In the genomic region with DNA sequence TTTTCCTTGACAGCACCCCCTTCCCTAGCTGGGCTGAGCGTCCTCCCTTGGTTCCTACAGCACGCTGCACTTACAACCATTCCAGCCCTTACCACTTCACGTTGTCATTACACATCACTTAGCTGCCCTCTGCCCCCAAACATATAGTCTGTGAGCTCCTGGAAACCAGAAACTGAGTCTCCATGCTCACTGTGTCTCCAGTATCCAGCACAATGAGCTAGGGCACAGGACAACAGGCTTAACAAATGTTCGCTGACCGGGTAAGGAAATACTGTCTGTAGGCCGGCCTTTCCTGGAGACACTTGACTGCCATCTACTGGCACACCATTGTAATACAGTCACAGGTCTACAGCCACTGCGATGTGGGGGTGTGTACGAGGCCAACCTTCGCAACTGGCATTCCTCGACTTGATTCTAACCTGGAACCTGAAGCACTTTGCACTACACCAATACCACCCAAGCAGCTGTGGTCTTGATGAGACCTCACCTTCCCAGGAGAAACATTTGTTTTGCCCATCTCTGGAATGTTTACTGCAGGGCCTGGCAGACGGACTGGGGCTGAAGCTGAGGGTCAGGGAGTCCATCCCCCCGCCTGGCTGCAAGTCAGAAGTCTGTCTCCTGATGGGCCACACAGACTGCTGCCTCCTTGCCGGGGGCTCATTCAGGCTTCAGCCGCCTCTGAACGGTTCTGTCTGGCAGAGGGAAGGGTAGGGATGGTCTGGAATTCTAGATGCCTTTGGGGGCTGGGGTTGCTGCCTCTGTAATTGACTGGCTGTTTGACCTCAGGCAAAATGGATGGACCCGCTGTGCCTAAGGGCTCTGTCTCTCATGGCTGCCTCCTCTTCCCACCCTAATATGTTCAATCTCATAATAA, we compare ENCODE assay signal across 8 cellular contexts.
DNase-seq lines count a peak whose midpoint lies in the region; ATAC-seq and TF ChIP-seq lines count a peak whose summit lies in the region.

No MANE protein-coding gene starts in this region.

- peak overlapping the region; percentile 14 for H3K9ac ChIP-seq in adipocyte (ENCODE audit: low read length)

- peak; percentile 23 for TF ChIP-seq CTCF in CD8-positive, alpha-beta T cell (IDR thresholded peaks at IDR 0.05)
- TF ChIP-seq CTCF in PC-9 (conservative IDR thresholded peaks at IDR 0.05) = peak; percentile 93

- no peaks in the 10 kb centered on the region for H4K20me1 ChIP-seq in PC-9 (ENCODE audit: insufficient read depth)

- H3K4me1 ChIP-seq in CD8-positive, alpha-beta T cell (ENCODE audit: insufficient read depth, low read length) = no peaks in the 10 kb centered on the region
- H3K4me1 ChIP-seq in PC-9 (replicated peaks; ENCODE audit: insufficient read depth) (peaks cover 27% of the 10 kb centered on the region), adipocyte (ENCODE audit: control insufficient read depth, insufficient read depth, low read length) (peaks cover 3% of the 10 kb centered on the region)

- DNase-seq in CD8-positive, alpha-beta T cell = peak in 3 of 7 experiments; percentile 11 to 31 (median 22)
- DNase-seq in HS-27A (ENCODE audit: low read depth) = peak; percentile 12
- peak; percentile 65 to 74 for DNase-seq in PC-9
- DNase-seq in adipocyte (ENCODE audit: low read depth) = peak; percentile 91
- peak; percentile 81 for DNase-seq in cardiac septum (ENCODE audit: low spot score)
- peak; percentile 84 for DNase-seq in pons (ENCODE audit: low spot score)

- H3K79me2 ChIP-seq in PC-9 (ENCODE audit: low read depth) = no peaks in the 10 kb centered on the region

- H3K9me3 ChIP-seq in CD8-positive, alpha-beta T cell (ENCODE audit: low read length) = no peaks in the 10 kb centered on the region
- H3K9me3 ChIP-seq in PC-9 (ENCODE audit: insufficient read depth, low read depth) = no peaks in the 10 kb centered on the region
- no peaks in the 10 kb centered on the region for H3K9me3 ChIP-seq in adipocyte (ENCODE audit: control insufficient read depth, low read length)

- H3F3A ChIP-seq in PC-9 (ENCODE audit: insufficient read depth, low read depth) = no peaks in the 10 kb centered on the region

- H3K27ac ChIP-seq in CD8-positive, alpha-beta T cell (ENCODE audit: low read depth, low read length) = no peak overlapping the region
- no peak overlapping the region for H3K27ac ChIP-seq in PC-9

- no peaks in the 10 kb centered on the region for H3K27me3 ChIP-seq in CD8-positive, alpha-beta T cell (ENCODE audit: insufficient read depth, low read length)
- H3K27me3 ChIP-seq in PC-9 (ENCODE audit: insufficient read depth, low read depth) (no peaks in the 10 kb centered on the region), adipocyte (replicated peaks; ENCODE audit: control insufficient read depth, insufficient read depth, low read length) (peaks cover 10% of the 10 kb centered on the region)

- H3K27ac Mint-ChIP-seq in CD8-positive, alpha-beta T cell = no peak overlapping the region

- H3K4me3 ChIP-seq in CD8-positive, alpha-beta T cell (ENCODE audit: low read depth, low read length) = no peak overlapping the region
- H3K4me3 ChIP-seq in PC-9 (no peak overlapping the region), adipocyte (ENCODE audit: low read length) (no peak overlapping the region)

- H2AFZ ChIP-seq in PC-9 = peak overlapping the region; percentile 35; the same call in 1 of the 2 replicates

- intact Hi-C loops in CD8-positive, alpha-beta T cell (cut with DNase I, micrococcal nuclease) = loop anchor here in 1 of 2 experiments (5.0 kb wide), 1 partner anchor 329 kb away; no protein-coding TSS in a partner anchor
- intact Hi-C loops in PC-9 (cut with micrococcal nuclease; ENCODE audit: unreplicated experiment) = loop anchor here (1.0 to 5.0 kb wide), 4 partner anchors 184 to 509 kb away; a partner anchor contains a TSS
- intact Hi-C loops in cardiac septum (cut with DNase I) = loop anchor here (2.0 to 5.0 kb wide), 4 partner anchors 59 to 324 kb away; a partner anchor contains a TSS

- no TSS peak for BruUV-seq in PC-9 (replicated peaks; lab: Mats Ljungman, UMichigan)

- POLR2A ChIA-PET in CD8-positive, alpha-beta T cell (lab: Charles Lee) = no interaction called here
- POLR2A ChIA-PET in PC-9 (lab: Charles Lee; ENCODE audit: unreplicated experiment) = interaction anchor here (0.6 to 1.0 kb wide), 2 partner anchors 176 to 181 kb away, joined by 3 to 6 read pairs; no protein-coding TSS in a partner anchor

- no peak overlapping the region for H3K4me3 Mint-ChIP-seq in CD8-positive, alpha-beta T cell

- no peaks in the 10 kb centered on the region for H3K4me1 Mint-ChIP-seq in CD8-positive, alpha-beta T cell (ENCODE audit: low read depth)

- H3K36me3 Mint-ChIP-seq in CD8-positive, alpha-beta T cell = no peaks in the 10 kb centered on the region

- ATAC-seq in CD8-positive, alpha-beta T cell = no peak
- ATAC-seq in GM21423 (IDR thresholded peaks at IDR 0.05; ENCODE audit: unreplicated experiment) (no peak), GM18520 (IDR thresholded peaks at IDR 0.05; ENCODE audit: unreplicated experiment) (no peak)

- peak overlapping the region; percentile 4; the same call in 1 of the 2 replicates for H3K4me2 ChIP-seq in PC-9

- H3K9me3 Mint-ChIP-seq in CD8-positive, alpha-beta T cell = no peaks in the 10 kb centered on the region

- H3K9me2 ChIP-seq in PC-9 (ENCODE audit: insufficient read depth) = no peaks in the 10 kb centered on the region

- CTCF ChIA-PET in CD8-positive, alpha-beta T cell (lab: Charles Lee) = interaction anchor here (0.7 to 1.4 kb wide), 3 partner anchors 14 to 457 kb away, joined by 3 to 5 read pairs (median 4); no protein-coding TSS in a partner anchor
- CTCF ChIA-PET in PC-9 (lab: Charles Lee) = interaction anchor here (0.6 kb wide), 2 partner anchors 11 to 462 kb away, joined by 3 to 4 read pairs; no protein-coding TSS in a partner anchor

- H3K36me3 ChIP-seq in CD8-positive, alpha-beta T cell (ENCODE audit: insufficient read depth, low read length) = no peaks in the 10 kb centered on the region
- H3K36me3 ChIP-seq in PC-9 (ENCODE audit: low read depth) (no peaks in the 10 kb centered on the region), adipocyte (ENCODE audit: control insufficient read depth, insufficient read depth, low read length, severe bottlenecking) (no peaks in the 10 kb centered on the region)

- peaks cover 3% of the 10 kb centered on the region for H3K27me3 Mint-ChIP-seq in CD8-positive, alpha-beta T cell (ENCODE audit: low read depth)
